12 cellular contexts compared by ENCODE assay signal in the genomic region with DNA sequence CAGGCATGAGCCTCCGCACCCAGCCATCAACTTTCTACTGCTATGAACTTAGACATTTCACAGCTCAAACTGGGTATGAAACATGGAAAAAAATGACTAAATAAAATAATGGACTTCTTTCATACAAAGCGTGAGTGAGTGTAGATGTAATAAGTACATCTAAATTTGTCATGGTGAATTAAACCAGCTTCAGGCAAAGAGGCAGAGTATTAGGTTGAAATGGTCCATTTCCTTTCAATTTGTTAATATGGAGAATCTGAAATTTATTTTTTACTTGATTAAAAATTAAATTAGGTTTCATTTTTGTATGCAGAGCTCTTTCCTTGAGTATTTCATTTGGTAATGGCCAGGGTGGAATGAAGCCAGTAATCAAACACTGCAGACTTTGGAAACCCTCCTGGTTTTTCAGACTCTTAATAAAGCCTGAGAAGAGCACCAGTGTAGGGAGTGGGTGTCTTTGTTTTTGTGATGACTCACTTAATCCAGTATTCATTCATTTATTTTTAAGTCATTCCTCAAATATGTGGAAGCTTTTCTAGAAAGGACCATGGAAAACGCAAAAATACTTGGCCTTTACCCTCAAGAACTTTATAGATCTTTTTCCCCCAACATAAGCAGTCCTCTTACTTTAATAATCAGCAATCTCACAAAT. TPM values are rescaled to one million over a fixed set of nuclear protein-coding genes. Genes with fewer than 3 reads are reported as not detected.
DNase-seq lines count a peak whose midpoint lies in the region; ATAC-seq, FAIRE-seq and TF ChIP-seq lines count a peak whose summit lies in the region.
"Had no signal": no experiment of that assay in that cellular context is flagged by ENCODE, and none has a peak within 500 bp of the region (broad histone marks: within the 10 kb centered on the region; RNA-seq: fewer than 3 reads in every experiment).

No MANE protein-coding gene starts in this region.

- H3K9me3 ChIP-seq in A549 (no peaks in the 10 kb centered on the region; the same call in 2 of the 3 replicates), endothelial cell of umbilical vein (replicated peaks; ENCODE audit: control insufficient read depth, insufficient read depth, low read length) (no peaks in the 10 kb centered on the region), muscle layer of duodenum (ENCODE audit: control insufficient read depth in 1 of 2, low read length in 2 of 2) (peaks cover 0 to 3% of the 10 kb centered on the region in 2 donors)

- TF ChIP-seq CTCF in A549 (IDR thresholded peaks at IDR 0.05): no peak
- TF ChIP-seq CTCF in endothelial cell of umbilical vein (IDR thresholded peaks at IDR 0.05; ENCODE audit: extremely low read depth in 1 of 2, insufficient read depth in 1 of 2, low read depth in 1 of 2, low read length in 2 of 2): no peak

- H3K4me1 ChIP-seq in A549 (peaks cover 33% of the 10 kb centered on the region), endothelial cell of umbilical vein (ENCODE audit: control insufficient read depth, extremely low read depth, insufficient read depth, low read length) (peaks cover 39% of the 10 kb centered on the region), muscle layer of duodenum (ENCODE audit: control insufficient read depth in 1 of 2, insufficient read depth in 2 of 2, low read length in 2 of 2) (peaks cover 4 to 8% of the 10 kb centered on the region in 2 donors)

- H3K4me2 ChIP-seq in A549 (peak overlapping the region; percentile 49), endothelial cell of umbilical vein (ENCODE audit: insufficient read depth, low read length) (peak overlapping the region; percentile 3)
- H3K4me2 ChIP-seq: BLaER1 had no signal

- TF ChIP-seq POLR2A in A549 (IDR thresholded peaks at IDR 0.05; ENCODE audit: low read length) (no peak), endothelial cell of umbilical vein (IDR thresholded peaks at IDR 0.05; ENCODE audit: low read depth, low read length) (no peak)

- WGBS in A549 (ENCODE audit: missing lambda C conversion rate): 60% methylated on average over 3 of the region's 3 CpGs

- no peak for ATAC-seq in A549

- DNase-seq in A549 (ENCODE audit: low read depth in 1 of 2, low spot score in 1 of 2) (no peak), NCI-H226 (peak; percentile 71), endothelial cell of umbilical vein (ENCODE audit: low read depth, low spot score) (peak; percentile 77), SIG-M5 (lab: John Stamatoyannopoulos, UW) (no peak), NCI-H1092 treated with DMSO at 0.1 percent for 48 hours (lab: John Stamatoyannopoulos, UW) (no peak), HEK293T (ENCODE audit: extremely low spot score) (no peak)
- DNase-seq in stimulated activated CD4-positive, alpha-beta T cell treated with anti-CD3 and anti-CD28 coated beads, Interleukin-12 subunit alpha, Interleukin-12 subunit beta, amount 100 ng/mL, for 4 hours: no peak
- DNase-seq: activated CD4-positive, alpha-beta T cell treated with anti-CD3 and anti-CD28 coated beads for 48 hours; KG1 had no signal

- intact Hi-C loops in endothelial cell of umbilical vein (cut with micrococcal nuclease): loop anchor here (2.0 to 5.0 kb wide), 2 partner anchors 41 to 97 kb away; a partner anchor contains a TSS

- H3K4me3 ChIP-seq in A549 (no peak overlapping the region), endothelial cell of umbilical vein (replicated peaks in 1 of 3; ENCODE audit: insufficient read depth in 1 of 3, low read depth in 1 of 3, low read length in 3 of 3) (no peak overlapping the region), muscle layer of duodenum (ENCODE audit: low read depth in 1 of 2, low read length in 2 of 2) (no peak overlapping the region)
- H3K4me3 ChIP-seq: BLaER1 had no signal

- TF ChIP-seq RAD21 in A549 (conservative IDR thresholded peaks at IDR 0.05 in 1 of 2, IDR thresholded peaks at IDR 0.05 in 1 of 2): no peak

- BruUV-seq in endothelial cell of umbilical vein (replicated peaks; lab: Mats Ljungman, UMichigan): no TSS peak

- H3K9ac ChIP-seq in endothelial cell of umbilical vein (replicated peaks; ENCODE audit: extremely low read depth, insufficient read depth, low read length): no peak overlapping the region
- H3K9ac ChIP-seq: BLaER1 had no signal

- POLR2A ChIA-PET in A549 (lab: Yijun Ruan, JAX) (no interaction called here), endothelial cell of umbilical vein (lab: Charles Lee) (no interaction called here), HEK293T (lab: Yijun Ruan, JAX) (no interaction called here)

- H3K9me1 ChIP-seq in endothelial cell of umbilical vein (replicated peaks; ENCODE audit: control insufficient read depth, extremely low read depth, insufficient read depth, low read length): no peaks in the 10 kb centered on the region

- CTCF ChIA-PET in A549 (lab: Yijun Ruan, JAX): interaction anchor here (0.9 to 2.4 kb wide), 4 partner anchors 18 to 169 kb away, joined by 3 to 11 read pairs (median 6); no protein-coding TSS in a partner anchor
- CTCF ChIA-PET in endothelial cell of umbilical vein (lab: Charles Lee): interaction anchor here (0.9 to 2.3 kb wide), 10 partner anchors 9 to 542 kb away, joined by 3 to 12 read pairs (median 5); no protein-coding TSS in a partner anchor
- CTCF ChIA-PET in HEK293T (lab: Yijun Ruan, JAX): no interaction called here

- H3K36me3 ChIP-seq in endothelial cell of umbilical vein (ENCODE audit: control insufficient read depth in 2 of 2, extremely low read depth in 1 of 2, insufficient read depth in 2 of 2, low read length in 2 of 2): no peaks in the 10 kb centered on the region
- H3K36me3 ChIP-seq in muscle layer of duodenum (ENCODE audit: control insufficient read depth in 1 of 2, insufficient read depth in 2 of 2, low read length in 2 of 2): no peaks in the 10 kb centered on the region

- no peaks in the 10 kb centered on the region for H3K79me2 ChIP-seq in endothelial cell of umbilical vein (ENCODE audit: control insufficient read depth, insufficient read depth, low read length)

- no peak for TF ChIP-seq EP300 in A549 (IDR thresholded peaks at IDR 0.05)

- dilution Hi-C loops in endothelial cell of umbilical vein (cut with MboI; ENCODE audit: extremely low pct_ligation_motif_present, low sequenced_read_pairs): no loop called here

- H4K20me1 ChIP-seq in endothelial cell of umbilical vein (replicated peaks; ENCODE audit: control insufficient read depth, extremely low read depth, insufficient read depth, low read length): no peaks in the 10 kb centered on the region
- H4K20me1 ChIP-seq: BLaER1 had no signal

- FAIRE-seq in A549 (lab: Jason Lieb, UNC) (no peak), endothelial cell of umbilical vein (lab: Jason Lieb, UNC) (peak; percentile 4)
- FAIRE-seq: colon had no signal

- H3K27me3 ChIP-seq in endothelial cell of umbilical vein (ENCODE audit: control insufficient read depth in 2 of 2, insufficient read depth in 2 of 2, low read length in 2 of 2) (no peaks in the 10 kb centered on the region), muscle layer of duodenum (ENCODE audit: low read depth, low read length) (no peaks in the 10 kb centered on the region)
- H3K27me3 ChIP-seq: BLaER1 had no signal

- H3K27ac ChIP-seq in A549: no peak overlapping the region
- H3K27ac ChIP-seq in endothelial cell of umbilical vein (ENCODE audit: insufficient read depth, low read depth, low read length): no peak overlapping the region
- peak overlapping the region; percentile 76 for H3K27ac ChIP-seq in muscle layer of duodenum (ENCODE audit: low read length)
- H3K27ac ChIP-seq: BLaER1 had no signal

- H2AFZ ChIP-seq in endothelial cell of umbilical vein (ENCODE audit: low read depth, low read length): no peak overlapping the region

TF ChIP-seq in A549, 52 proteins besides CTCF, POLR2A, EP300 and RAD21:
- TF ChIP-seq FOSL2 (IDR thresholded peaks at IDR 0.05): no peak
- TF ChIP-seq FOSL2 (CRISPR knock-in tag; IDR thresholded peaks at IDR 0.05): peak; percentile 50
- TF ChIP-seq POLR2AphosphoS2 (conservative IDR thresholded peaks at IDR 0.05; ENCODE audit: low read length): no peak
TF ChIP-seq in A549: peak in this region for 1.

TF ChIP-seq in endothelial cell of umbilical vein, 7 proteins besides CTCF, POLR2A, EP300 and RAD21 (continues in another document):
- TF ChIP-seq POLR2AphosphoS5 (IDR thresholded peaks at IDR 0.05; ENCODE audit: insufficient read depth, low read depth, low read length) (no peak), EZH2 (IDR thresholded peaks at IDR 0.05; ENCODE audit: borderline replicate concordance, low read depth, low read length, severe bottlenecking) (no peak), MYC (IDR thresholded peaks at IDR 0.05; ENCODE audit: low read depth, low read length) (no peak)
- TF ChIP-seq, protein P1, sequence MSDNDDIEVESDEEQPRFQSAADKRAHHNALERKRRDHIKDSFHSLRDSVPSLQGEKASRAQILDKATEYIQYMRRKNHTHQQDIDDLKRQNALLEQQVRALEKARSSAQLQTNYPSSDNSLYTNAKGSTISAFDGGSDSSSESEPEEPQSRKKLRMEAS (IDR thresholded peaks at IDR 0.05; ENCODE audit: insufficient read depth, insufficient read length): no peak

TF ChIP-seq in HEK293T, 16 proteins besides CTCF, POLR2A, EP300 and RAD21 (continues in another document):
- TF ChIP-seq FOXK2 (IDR thresholded peaks at IDR 0.05) (no peak), ZNF384 (IDR thresholded peaks at IDR 0.05) (no peak), CTBP1 (IDR thresholded peaks at IDR 0.05; ENCODE audit: borderline replicate concordance) (no peak), FOXM1 (IDR thresholded peaks at IDR 0.05; ENCODE audit: borderline replicate concordance) (no peak), ELF4 (IDR thresholded peaks at IDR 0.05) (no peak), NFRKB (IDR thresholded peaks at IDR 0.05) (no peak), BHLHE40 (IDR thresholded peaks at IDR 0.05; ENCODE audit: borderline replicate concordance) (no peak), ARNT (IDR thresholded peaks at IDR 0.05) (no peak), SUZ12 (IDR thresholded peaks at IDR 0.05) (no peak), LEF1 (IDR thresholded peaks at IDR 0.05; ENCODE audit: borderline replicate concordance) (no peak), L3MBTL2 (conservative IDR thresholded peaks at IDR 0.05) (no peak)

RNA-seq across cellular contexts. Expression of a gene that starts 49.2 kb away (rescaled TPM):
- polyA plus RNA-seq in A549 (2011; rRNA removed) (5.0 and 5.3 TPM in 2 replicates), A549 (2017; fragmentation: RNase III; extraction: RNeasy Plus Mini Kit Qiagen cat#74134 plus additional on column Dnase treatment) (5.4 to 7.1 TPM (median 5.7 TPM) in 3 replicates), endothelial cell of umbilical vein (2.1 and 2.6 TPM in 2 replicates)
- polyA plus RNA-seq in A549 (2012; cell fraction: cytosol; rRNA removed): 4.5 and 5.1 TPM in 2 replicates
- polyA plus RNA-seq in A549 (2012; cell fraction: nucleus; rRNA removed): 0.78 and 1.2 TPM in 2 replicates
- 7.3 and 12.6 TPM in 2 replicates for polyA minus RNA-seq in A549 (2011; rRNA and poly(A)+ RNA removed)
- total RNA-seq in endothelial cell of umbilical vein: 8.6 and 12.3 TPM in 2 replicates
- 1.7 and 2.4 TPM in 2 replicates for polyA plus RNA-seq in endothelial cell of umbilical vein (2011; cell fraction: cytosol; rRNA removed)
- polyA plus RNA-seq in endothelial cell of umbilical vein (2011; cell fraction: nucleus; rRNA removed): 1.1 and 1.4 TPM in 2 replicates
- 3.6 and 4.6 TPM in 2 replicates for polyA plus RNA-seq in endothelial cell of umbilical vein (2012)
- 5.7 and 19.2 TPM in 2 replicates for polyA minus RNA-seq in endothelial cell of umbilical vein
- 4.4 TPM for polyA minus RNA-seq in endothelial cell of umbilical vein (2011; cell fraction: cytosol; rRNA and poly(A)+ RNA removed)
- 1.3 and 2.7 TPM in 2 replicates for polyA minus RNA-seq in endothelial cell of umbilical vein (2011; cell fraction: nucleus; rRNA and poly(A)+ RNA removed)

Comparison
In these comparisons a context has a peak if more than half of its experiments do, and no peak if none do; other contexts are left out.
1. DNase-seq: peak in NCI-H226 (single experiment) and endothelial cell of umbilical vein (single experiment); none in A549 (0 of 2), SIG-M5 (single experiment), NCI-H1092 treated with DMSO at 0.1 percent for 48 hours (single experiment), HEK293T (single experiment) and stimulated activated CD4-positive, alpha-beta T cell treated with anti-CD3 and anti-CD28 coated beads, Interleukin-12 subunit alpha, Interleukin-12 subunit beta, amount 100 ng/mL, for 4 hours (single experiment).